In the genomic region with DNA sequence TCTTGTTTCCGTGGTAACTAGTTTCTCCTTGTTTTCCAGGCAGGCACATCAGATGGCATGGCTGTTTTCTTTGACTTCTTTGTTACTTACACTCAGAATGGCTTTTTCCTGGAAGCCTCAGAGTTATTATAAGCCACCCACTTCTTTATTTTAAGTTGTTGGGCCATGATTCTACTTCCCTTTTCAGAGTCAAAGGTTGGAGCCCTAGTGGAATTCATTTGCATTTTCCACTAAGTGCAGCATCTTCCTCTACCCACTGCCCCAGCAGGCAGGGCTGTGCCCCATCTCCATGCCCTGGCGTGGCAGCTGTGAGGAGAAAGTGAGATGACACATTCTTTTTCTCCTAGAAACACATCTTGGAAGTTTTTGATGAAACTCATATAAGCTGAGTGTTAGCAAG, we compare ENCODE assay signal across 11 cellular contexts.
DNase-seq lines count a peak whose midpoint lies in the region; ATAC-seq lines count a peak whose summit lies in the region.
"Had no signal": no experiment of that assay in that cellular context is flagged by ENCODE, and none has a peak within 500 bp of the region (broad histone marks: within the 10 kb centered on the region; RNA-seq: fewer than 3 reads in every experiment).

No MANE protein-coding gene starts in this region.

- no peak overlapping the region for H3K4me2 ChIP-seq in GM23248 (ENCODE audit: unreplicated experiment)
- H3K4me2 ChIP-seq: KMS-11 had no signal

- no peak overlapping the region for H3K9ac ChIP-seq in GM23248
- H3K9ac ChIP-seq: KMS-11 had no signal

- no peaks in the 10 kb centered on the region for H3F3A ChIP-seq in GM23248 (ENCODE audit: insufficient read depth)

- 81 to 94% methylated on average over 2 of the region's 2 CpGs for WGBS in GM23248 (ENCODE audit: low coverage in 1 of 2, low lambda C conversion rate in 2 of 2, missing lambda C conversion rate in 2 of 2), 2 experiments

- peaks cover under 1% of the 10 kb centered on the region; the same call in 1 of the 2 replicates for H3K36me3 ChIP-seq in GM23248 (ENCODE audit: low read depth)

- H3K9me3 ChIP-seq in GM23248 (ENCODE audit: low read depth), result no peaks in the 10 kb centered on the region
- H3K9me3 ChIP-seq: testis had no signal

- peaks cover 7% of the 10 kb centered on the region for H3K4me1 ChIP-seq in GM23248 (ENCODE audit: insufficient read depth)
- H3K4me1 ChIP-seq: testis had no signal

- ATAC-seq in GM21737 (IDR thresholded peaks at IDR 0.05; ENCODE audit: unreplicated experiment), result no peak

- no peak overlapping the region for H2AFZ ChIP-seq in GM23248

- H3K4me3 ChIP-seq in GM23248, result no peak overlapping the region
- H3K4me3 ChIP-seq: testis had no signal

- no peaks in the 10 kb centered on the region for H4K20me1 ChIP-seq in GM23248 (ENCODE audit: insufficient read depth)

- no peaks in the 10 kb centered on the region for H3K9me2 ChIP-seq in GM23248 (ENCODE audit: insufficient read depth)

- in situ Hi-C loops in GM23248 (cut with MboI), result no loop called here

- H3K79me2 ChIP-seq in GM23248 (ENCODE audit: insufficient read depth), result peaks cover 23% of the 10 kb centered on the region

- no peak overlapping the region for H3K27ac ChIP-seq in GM23248
- H3K27ac ChIP-seq: KMS-11, testis had no signal

- DNase-seq in GM23248 (peak; percentile 21), NOMO-1 treated with dmso at 0.1 percent for 144 hours (lab: John Stamatoyannopoulos, UW; ENCODE audit: unreplicated experiment) (peak; percentile 64), cerebellar cortex (ENCODE audit: low spot score) (peak; percentile 4), renal cortical epithelial cell (ENCODE audit: low read depth) (peak; percentile 44), NCI-H226 (no peak), NCI-H2171 treated with DMSO at 0.1 percent for 48 hours (lab: John Stamatoyannopoulos, UW) (no peak)
- DNase-seq: mesendoderm; NK-92 treated with Interleukin-12 subunit alpha and Interleukin-12 subunit beta, amount 100 ng/mL, for 24 hours; testis had no signal

- H3K27me3 ChIP-seq in GM23248 (replicated peaks; ENCODE audit: insufficient read depth), result no peaks in the 10 kb centered on the region
- H3K27me3 ChIP-seq: testis had no signal

Comparison
In these comparisons a context has a peak if more than half of its experiments do, and no peak if none do; other contexts are left out.
1. DNase-seq: peak in GM23248 (single experiment), NOMO-1 treated with dmso at 0.1 percent for 144 hours (single experiment), cerebellar cortex (single experiment) and renal cortical epithelial cell (single experiment); none in NCI-H226 (single experiment) and NCI-H2171 treated with DMSO at 0.1 percent for 48 hours (single experiment).